In genomic region chr3:111438283-111438682, GRCh38 we compare ENCODE assay signal across 3 cellular contexts.
"Had no signal": no experiment of that assay in that cellular context is flagged by ENCODE, and none has a peak within 500 bp of the region (broad histone marks: within the 10 kb centered on the region; RNA-seq: fewer than 3 reads in every experiment).

No MANE protein-coding gene starts in this region.

- H3K27ac ChIP-seq: HL-60 had no signal

- H3K4me3 ChIP-seq: K562 had no signal

- DNase-seq: IMR-90 had no signal
